9 cellular contexts compared by ENCODE assay signal in the genomic region with DNA sequence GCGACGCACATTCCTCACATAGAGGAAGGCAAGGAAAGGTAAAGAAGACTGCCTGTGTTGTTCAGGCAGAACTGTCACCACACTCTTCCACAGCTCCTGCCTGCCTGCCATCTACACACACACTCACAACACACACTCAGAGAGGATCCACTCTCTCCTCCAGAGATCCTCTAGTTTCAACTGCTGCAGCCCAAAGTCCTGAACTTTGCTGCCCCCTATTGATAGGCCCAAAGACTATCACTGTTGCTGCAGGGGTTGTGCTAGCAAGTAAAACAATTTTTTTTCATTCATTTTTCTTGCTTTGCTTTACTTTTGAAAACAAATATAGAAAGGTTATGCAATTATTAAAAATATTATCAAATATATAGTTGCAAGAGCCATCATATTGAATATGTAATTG. TPM values are rescaled to one million over a fixed set of nuclear protein-coding genes. Genes with fewer than 3 reads are reported as not detected.
DNase-seq lines count a peak whose midpoint lies in the region; ATAC-seq and TF ChIP-seq lines count a peak whose summit lies in the region.
"Had no signal": no experiment of that assay in that cellular context is flagged by ENCODE, and none has a peak within 500 bp of the region (broad histone marks: within the 10 kb centered on the region; RNA-seq: fewer than 3 reads in every experiment).

No MANE protein-coding gene starts in this region.

- no peak overlapping the region for H2AFZ ChIP-seq in Karpas-422 (ENCODE audit: low read length)

- peak; percentile 73 for ATAC-seq in activated CD8-positive, alpha-beta memory T cell treated with anti-CD3 and anti-CD28 coated beads, Interleukin-2, amount 10 ng/mL, durations not matched to agents 7 days and 5 days
- peak; percentile 39 for ATAC-seq in effector memory CD8-positive, alpha-beta T cell (replicated peaks)

- H4K20me1 ChIP-seq in Karpas-422 (ENCODE audit: insufficient read depth, low read depth, low read length): no peaks in the 10 kb centered on the region

- H3K27me3 ChIP-seq in Karpas-422 (ENCODE audit: low read length): no peaks in the 10 kb centered on the region
- H3K27me3 ChIP-seq in suprapubic skin: no peaks in the 10 kb centered on the region

- CTCF ChIA-PET in activated CD8-positive, alpha-beta memory T cell treated with anti-CD3 and anti-CD28 coated beads, Interleukin-2, amount 10 ng/mL, durations not matched to agents 7 days and 5 days (lab: Charles Lee): interaction anchor here (0.6 to 2.7 kb wide), 5 partner anchors 11 to 111 kb away, joined by 3 to 14 read pairs (median 7); partner anchors contain the start of genes FASTKD3 and MTRR

- H3K9me2 ChIP-seq in Karpas-422 (replicated peaks; ENCODE audit: insufficient read depth, low read length): no peaks in the 10 kb centered on the region

- no peak for TF ChIP-seq EP300 in suprapubic skin (IDR thresholded peaks at IDR 0.05)

- H3K4me3 ChIP-seq in Karpas-422 (ENCODE audit: low read length): no peak overlapping the region
- H3K4me3 ChIP-seq in suprapubic skin: no peak overlapping the region

- H3K27ac Mint-ChIP-seq in activated CD8-positive, alpha-beta memory T cell treated with anti-CD3 and anti-CD28 coated beads, Interleukin-2, amount 10 ng/mL, durations not matched to agents 7 days and 5 days: no peak overlapping the region
- H3K27ac Mint-ChIP-seq in effector memory CD8-positive, alpha-beta T cell: no peak overlapping the region

- 84% methylated on average over 2 of the region's 2 CpGs for WGBS in suprapubic skin

- H3K9me3 Mint-ChIP-seq in activated CD8-positive, alpha-beta memory T cell treated with anti-CD3 and anti-CD28 coated beads, Interleukin-2, amount 10 ng/mL, durations not matched to agents 7 days and 5 days (ENCODE audit: low read depth): no peaks in the 10 kb centered on the region
- no peaks in the 10 kb centered on the region for H3K9me3 Mint-ChIP-seq in effector memory CD8-positive, alpha-beta T cell

- no peaks in the 10 kb centered on the region for H3K79me2 ChIP-seq in Karpas-422 (ENCODE audit: low read length)

- H3K27ac ChIP-seq in Karpas-422 (ENCODE audit: low read length): no peak overlapping the region
- H3K27ac ChIP-seq in suprapubic skin: no peak overlapping the region

- H3K4me2 ChIP-seq in Karpas-422 (ENCODE audit: low read depth, low read length, poor library complexity, severe bottlenecking): no peak overlapping the region

- DNase-seq in activated CD8-positive, alpha-beta memory T cell treated with anti-CD3 and anti-CD28 coated beads, Interleukin-2, amount 10 ng/mL, durations not matched to agents 7 days and 5 days: peak; percentile 59
- no peak for DNase-seq in activated CD8-positive, alpha-beta memory T cell treated with anti-CD3 and anti-CD28 coated beads for 24 hours
- DNase-seq in Karpas-422 (peak; percentile 77), RKO (ENCODE audit: low spot score) (peak; percentile 32), middle frontal gyrus (ENCODE audit: extremely low spot score, low spot score) (peak; percentile 61), epidermal melanocyte (ENCODE audit: insufficient read length, low spot score) (no peak), suprapubic skin (ENCODE audit: low spot score in 2 of 2) (no peak)
- no peak for DNase-seq in effector memory CD8-positive, alpha-beta T cell

- peaks cover 26% of the 10 kb centered on the region for H3K36me3 Mint-ChIP-seq in activated CD8-positive, alpha-beta memory T cell treated with anti-CD3 and anti-CD28 coated beads, Interleukin-2, amount 10 ng/mL, durations not matched to agents 7 days and 5 days
- H3K36me3 Mint-ChIP-seq in effector memory CD8-positive, alpha-beta T cell (ENCODE audit: insufficient read depth): peaks cover 33% of the 10 kb centered on the region

- H3K36me3 ChIP-seq in Karpas-422 (ENCODE audit: insufficient read depth, low read length) (peaks cover 22% of the 10 kb centered on the region; the same call in 1 of the 2 replicates), suprapubic skin (peaks cover 30% of the 10 kb centered on the region)

- H3K4me1 Mint-ChIP-seq in activated CD8-positive, alpha-beta memory T cell treated with anti-CD3 and anti-CD28 coated beads, Interleukin-2, amount 10 ng/mL, durations not matched to agents 7 days and 5 days: peaks cover 29% of the 10 kb centered on the region
- peaks cover under 1 to 6% of the 10 kb centered on the region in 2 donors for H3K4me1 Mint-ChIP-seq in effector memory CD8-positive, alpha-beta T cell (ENCODE audit: low read depth in 2 of 2)

- no peak for TF ChIP-seq POLR2A in suprapubic skin (IDR thresholded peaks at IDR 0.05)

- H3K27me3 Mint-ChIP-seq in activated CD8-positive, alpha-beta memory T cell treated with anti-CD3 and anti-CD28 coated beads, Interleukin-2, amount 10 ng/mL, durations not matched to agents 7 days and 5 days: peaks cover 16% of the 10 kb centered on the region
- no peaks in the 10 kb centered on the region for H3K27me3 Mint-ChIP-seq in effector memory CD8-positive, alpha-beta T cell

- H3K9ac ChIP-seq in Karpas-422 (ENCODE audit: low read length): no peak overlapping the region

- no peaks in the 10 kb centered on the region for H3K4me1 ChIP-seq in Karpas-422 (ENCODE audit: low read length)
- H3K4me1 ChIP-seq in suprapubic skin: peaks cover 3% of the 10 kb centered on the region

- H3K4me3 Mint-ChIP-seq in activated CD8-positive, alpha-beta memory T cell treated with anti-CD3 and anti-CD28 coated beads, Interleukin-2, amount 10 ng/mL, durations not matched to agents 7 days and 5 days: no peak overlapping the region
- H3K4me3 Mint-ChIP-seq in effector memory CD8-positive, alpha-beta T cell: no peak overlapping the region

- H3K9me3 ChIP-seq in Karpas-422 (ENCODE audit: low read length) (no peaks in the 10 kb centered on the region), suprapubic skin (no peaks in the 10 kb centered on the region)

- TF ChIP-seq CTCF in suprapubic skin (IDR thresholded peaks at IDR 0.05): peak in 1 of 2 donors; percentile 38

RNA-seq across cellular contexts. Expression of gene CFAP90, which starts 5.9 kb away (rescaled TPM):
- not detected for total RNA-seq in activated CD8-positive, alpha-beta memory T cell treated with anti-CD3 and anti-CD28 coated beads, Interleukin-2, amount 10 ng/mL, durations not matched to agents 7 days and 5 days
- total RNA-seq in Karpas-422 (2014; rRNA removed; shearing (Covaris generic); ENCODE audit: low replicate concordance): not detected in 2 replicates
- 1 to 10 TPM in 1 of 4 donors, not detected in 3; 1.4 TPM for total RNA-seq in suprapubic skin
- total RNA-seq: activated CD8-positive, alpha-beta memory T cell treated with anti-CD3 and anti-CD28 coated beads for 36 hours had no signal

RNA-seq across cellular contexts. Expression of gene FASTKD3, which starts 12.0 kb away (rescaled TPM):
- total RNA-seq in activated CD8-positive, alpha-beta memory T cell treated with anti-CD3 and anti-CD28 coated beads, Interleukin-2, amount 10 ng/mL, durations not matched to agents 7 days and 5 days: 10 to 100 TPM; 10.5 to 14.7 TPM
- 11.8 and 25.3 TPM in 2 replicates for total RNA-seq in Karpas-422 (2014; rRNA removed; shearing (Covaris generic); ENCODE audit: low replicate concordance)
- total RNA-seq in suprapubic skin: 10 to 100 TPM in 2 of 4 donors, 1 to 10 TPM in 2; 7.6 to 13.7 (median 10.1) TPM

RNA-seq across cellular contexts. Expression of gene MTRR, which starts 12.1 kb away (rescaled TPM):
- total RNA-seq in activated CD8-positive, alpha-beta memory T cell treated with anti-CD3 and anti-CD28 coated beads, Interleukin-2, amount 10 ng/mL, durations not matched to agents 7 days and 5 days: 10 to 100 TPM; 46.9 to 62.4 TPM
- 41.4 and 44.2 TPM in 2 replicates for total RNA-seq in Karpas-422 (2014; rRNA removed; shearing (Covaris generic); ENCODE audit: low replicate concordance)
- 10 to 100 TPM; 33.5 to 51.2 (median 38.4) TPM for total RNA-seq in suprapubic skin

Comparison
In these comparisons a context has a peak if more than half of its experiments do, and no peak if none do; other contexts are left out.
1. DNase-seq: peak in activated CD8-positive, alpha-beta memory T cell treated with anti-CD3 and anti-CD28 coated beads, Interleukin-2, amount 10 ng/mL, durations not matched to agents 7 days and 5 days (single experiment), Karpas-422 (single experiment), RKO (single experiment) and middle frontal gyrus (single experiment); none in activated CD8-positive, alpha-beta memory T cell treated with anti-CD3 and anti-CD28 coated beads for 24 hours (single experiment), effector memory CD8-positive, alpha-beta T cell (0 of 3), epidermal melanocyte (single experiment) and suprapubic skin (0 of 2).